Comparison of ENCODE assay signal across 27 cellular contexts in the genomic region with DNA sequence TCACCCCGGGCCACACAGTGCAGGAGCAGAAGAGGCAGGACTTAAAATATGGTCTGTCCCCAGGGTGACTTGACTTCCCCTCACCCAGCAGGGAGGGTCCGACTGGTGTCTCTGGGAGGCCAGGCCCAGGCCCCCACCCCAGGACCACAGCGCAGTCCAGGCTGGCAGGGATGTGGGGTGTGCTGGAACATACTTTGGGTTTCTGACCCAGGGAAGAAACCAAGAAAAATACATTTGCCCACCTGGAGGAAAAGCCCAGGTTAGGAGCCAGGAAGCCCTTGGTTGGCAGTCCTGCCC. TPM values are rescaled to one million over a fixed set of nuclear protein-coding genes. Genes with fewer than 3 reads are reported as not detected.
"Had no signal": no experiment of that assay in that cellular context is flagged by ENCODE, and none has a peak within 500 bp of the region (broad histone marks: within the 10 kb centered on the region; RNA-seq: fewer than 3 reads in every experiment).

No MANE protein-coding gene starts in this region.

- H3K27me3 Mint-ChIP-seq: activated naive CD8-positive, alpha-beta T cell had no signal

- H3K27ac Mint-ChIP-seq: activated naive CD8-positive, alpha-beta T cell; endodermal cell had no signal

- H3K36me3 Mint-ChIP-seq: activated naive CD8-positive, alpha-beta T cell had no signal

- H3K36me3 ChIP-seq: neural progenitor cell, prostate gland, thyroid gland had no signal

- H3K27ac ChIP-seq: body of pancreas, dorsolateral prefrontal cortex, heart left ventricle, neural progenitor cell, prostate gland, SK-N-MC, thyroid gland had no signal

- H3K4me3 Mint-ChIP-seq: activated naive CD8-positive, alpha-beta T cell; activated T-cell treated with anti-CD3 and anti-CD28 coated beads, Interleukin-2, amount 50 U/mL, for 72 hours; endodermal cell; naive thymus-derived CD4-positive, alpha-beta T cell; neural progenitor cell had no signal

- H3K4me3 ChIP-seq: body of pancreas, dorsolateral prefrontal cortex, heart left ventricle, neural progenitor cell, prostate gland, SK-N-MC, thyroid gland had no signal

- H3K9me3 ChIP-seq: body of pancreas, heart left ventricle, prostate gland, thyroid gland had no signal

- H3K9me3 Mint-ChIP-seq: activated T-cell treated with anti-CD3 and anti-CD28 coated beads, Interleukin-2, amount 50 U/mL, for 72 hours; endodermal cell; naive thymus-derived CD4-positive, alpha-beta T cell; neural progenitor cell had no signal

- DNase-seq: activated CD4-positive, alpha-beta T cell treated with anti-CD3 and anti-CD28 coated beads, Interleukin-2, amount 50 U/mL, for 1 hour; activated CD4-positive, CD25-positive, alpha-beta regulatory T cell; activated gamma-delta T cell treated with Interleukin-2 at 50 U/mL for 16 hours; activated T-cell treated with anti-CD3 and anti-CD28 coated beads, Interleukin-2, amount 50 U/mL, for 72 hours; amygdala; body of pancreas; caudate nucleus; endodermal cell; erythroblast; foreskin melanocyte; kidney glomerular epithelial cell; mesendoderm; naive thymus-derived CD4-positive, alpha-beta T cell; stimulated activated naive CD4-positive, alpha-beta T cell; T-helper 9 cell; thyroid gland had no signal

- ATAC-seq: body of pancreas; heart left ventricle; naive thymus-derived CD4-positive, alpha-beta T cell; sciatic nerve had no signal

- H3K27me3 ChIP-seq: body of pancreas, dorsolateral prefrontal cortex, heart left ventricle, neural progenitor cell, thyroid gland had no signal

RNA-seq across cellular contexts. Expression of a gene that starts 29.4 kb away (rescaled TPM):
- total RNA-seq: osteoblast, sciatic nerve, subcutaneous adipose tissue, urinary bladder had no signal
- polyA plus RNA-seq: heart left ventricle, liver, urinary bladder had no signal

RNA-seq across cellular contexts. Expression of a gene that starts 33.2 kb away (rescaled TPM):
- total RNA-seq: osteoblast had no signal
